1 cellular context compared by ENCODE assay signal in genomic region chr2:42567389-42567788, GRCh38.
TF ChIP-seq lines count a peak whose summit lies in the region.

No MANE protein-coding gene starts in this region.

TF ChIP-seq in GM12878, 131 proteins besides CTCF, POLR2A, EP300 and RAD21 (continued from another document):
- TF ChIP-seq PML (IDR thresholded peaks at IDR 0.05; ENCODE audit: low read length) (no peak), MYC (IDR thresholded peaks at IDR 0.05; ENCODE audit: insufficient read depth, insufficient read length, insufficient replicate concordance, low read length, severe bottlenecking) (no peak), CBFB (IDR thresholded peaks at IDR 0.05; ENCODE audit: low read depth) (no peak), PKNOX1 (IDR thresholded peaks at IDR 0.05) (no peak), DPF2 (IDR thresholded peaks at IDR 0.05) (no peak), MEF2A (IDR thresholded peaks at IDR 0.05; ENCODE audit: insufficient read depth, low read depth, low read length) (no peak)
- TF ChIP-seq, protein P1, sequence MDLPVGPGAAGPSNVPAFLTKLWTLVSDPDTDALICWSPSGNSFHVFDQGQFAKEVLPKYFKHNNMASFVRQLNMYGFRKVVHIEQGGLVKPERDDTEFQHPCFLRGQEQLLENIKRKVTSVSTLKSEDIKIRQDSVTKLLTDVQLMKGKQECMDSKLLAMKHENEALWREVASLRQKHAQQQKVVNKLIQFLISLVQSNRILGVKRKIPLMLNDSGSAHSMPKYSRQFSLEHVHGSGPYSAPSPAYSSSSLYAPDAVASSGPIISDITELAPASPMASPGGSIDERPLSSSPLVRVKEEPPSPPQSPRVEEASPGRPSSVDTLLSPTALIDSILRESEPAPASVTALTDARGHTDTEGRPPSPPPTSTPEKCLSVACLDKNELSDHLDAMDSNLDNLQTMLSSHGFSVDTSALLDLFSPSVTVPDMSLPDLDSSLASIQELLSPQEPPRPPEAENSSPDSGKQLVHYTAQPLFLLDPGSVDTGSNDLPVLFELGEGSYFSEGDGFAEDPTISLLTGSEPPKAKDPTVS (IDR thresholded peaks at IDR 0.05; ENCODE audit: low read depth, low read length) = no peak
